14 cellular contexts compared by ENCODE assay signal in the genomic region with DNA sequence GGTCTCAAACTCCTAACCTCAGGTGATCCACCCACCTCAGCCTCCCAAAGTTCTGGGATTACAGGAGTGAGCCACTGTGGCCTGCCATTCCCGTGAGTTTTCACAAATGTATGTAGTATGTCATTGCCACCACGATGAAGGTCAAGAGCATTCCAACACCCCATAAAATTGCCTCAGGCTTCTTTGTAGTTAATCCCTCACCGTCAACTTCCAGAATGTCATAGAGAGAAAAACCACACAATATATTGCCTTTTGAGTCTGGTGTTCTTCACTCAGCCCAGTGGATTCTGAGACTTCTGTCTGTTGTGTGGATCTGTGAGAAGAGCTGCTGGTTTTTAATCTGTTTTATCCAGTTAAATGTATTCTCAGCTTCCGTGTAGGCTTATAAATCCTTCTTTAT. TPM values are rescaled to one million over a fixed set of nuclear protein-coding genes. Genes with fewer than 3 reads are reported as not detected.
"Had no signal": no experiment of that assay in that cellular context is flagged by ENCODE, and none has a peak within 500 bp of the region (broad histone marks: within the 10 kb centered on the region; RNA-seq: fewer than 3 reads in every experiment).

No MANE protein-coding gene starts in this region.

- ATAC-seq: stimulated activated effector memory CD8-positive, alpha-beta T cell treated with anti-CD3 and anti-CD28 coated beads, Interleukin-12 subunit alpha, Interleukin-12 subunit beta, amount 100 ng/mL, for 72 hours had no signal

- DNase-seq: activated effector memory CD4-positive, alpha-beta T cell treated with anti-CD3 and anti-CD28 coated beads, Interleukin-2, amount 50 U/mL, for 16 hours; activated naive CD8-positive, alpha-beta T cell treated with anti-CD3 and anti-CD28 coated beads, Interleukin-2, amount 10 ng/mL, durations not matched to agents 7 days and 5 days; effector CD4-positive, alpha-beta T cell; hippocampal formation; kidney glomerular epithelial cell; midbrain; naive B cell; posterior cingulate gyrus; transverse colon had no signal

- H3K4me1 Mint-ChIP-seq: stimulated activated effector memory CD8-positive, alpha-beta T cell treated with anti-CD3 and anti-CD28 coated beads, Interleukin-12 subunit alpha, Interleukin-12 subunit beta, amount 100 ng/mL, for 72 hours had no signal

- H3K4me1 ChIP-seq: right atrium auricular region, transverse colon had no signal

- H3K9me3 ChIP-seq: right atrium auricular region, transverse colon had no signal

- H3K27ac ChIP-seq: coronary artery, right atrium auricular region, transverse colon had no signal

- H3K9me3 Mint-ChIP-seq: activated naive CD8-positive, alpha-beta T cell treated with anti-CD3 and anti-CD28 coated beads, Interleukin-2, amount 10 ng/mL, durations not matched to agents 7 days and 5 days; naive B cell; stimulated activated effector memory CD8-positive, alpha-beta T cell treated with anti-CD3 and anti-CD28 coated beads, Interleukin-12 subunit alpha, Interleukin-12 subunit beta, amount 100 ng/mL, for 72 hours; T-helper 2 cell treated with Interferon-gamma antibody and Interleukin-4, amounts not matched to agents 5 μg/mL and 100 μg/mL, for 36 hours had no signal

- H3K4me3 ChIP-seq: coronary artery, right atrium auricular region, transverse colon had no signal

- H3K27me3 Mint-ChIP-seq: activated naive CD8-positive, alpha-beta T cell treated with anti-CD3 and anti-CD28 coated beads, Interleukin-2, amount 10 ng/mL, durations not matched to agents 7 days and 5 days; naive B cell had no signal

- H3K27me3 ChIP-seq: right atrium auricular region, transverse colon had no signal

- H3K27ac Mint-ChIP-seq: activated naive CD8-positive, alpha-beta T cell treated with anti-CD3 and anti-CD28 coated beads, Interleukin-2, amount 10 ng/mL, durations not matched to agents 7 days and 5 days; stimulated activated effector memory CD8-positive, alpha-beta T cell treated with anti-CD3 and anti-CD28 coated beads, Interleukin-12 subunit alpha, Interleukin-12 subunit beta, amount 100 ng/mL, for 72 hours; T-helper 2 cell treated with Interferon-gamma antibody and Interleukin-4, amounts not matched to agents 5 μg/mL and 100 μg/mL, for 36 hours had no signal

- H3K4me3 Mint-ChIP-seq: activated naive CD8-positive, alpha-beta T cell treated with anti-CD3 and anti-CD28 coated beads, Interleukin-2, amount 10 ng/mL, durations not matched to agents 7 days and 5 days; stimulated activated effector memory CD8-positive, alpha-beta T cell treated with anti-CD3 and anti-CD28 coated beads, Interleukin-12 subunit alpha, Interleukin-12 subunit beta, amount 100 ng/mL, for 72 hours; T-helper 2 cell treated with Interferon-gamma antibody and Interleukin-4, amounts not matched to agents 5 μg/mL and 100 μg/mL, for 36 hours had no signal

RNA-seq across cellular contexts. Expression of a gene that starts 47.1 kb away (rescaled TPM):
- total RNA-seq: activated naive CD8-positive, alpha-beta T cell treated with anti-CD3 and anti-CD28 coated beads, Interleukin-2, amount 10 ng/mL, durations not matched to agents 7 days and 5 days; lower leg skin had no signal
